Comparison of ENCODE assay signal across 22 cellular contexts in genomic region chr2:129907256-129907973, GRCh38.
"Had no signal": no experiment of that assay in that cellular context is flagged by ENCODE, and none has a peak within 500 bp of the region (broad histone marks: within the 10 kb centered on the region; RNA-seq: fewer than 3 reads in every experiment).

No MANE protein-coding gene starts in this region.

- H3K4me1 ChIP-seq: ascending aorta, gastroesophageal sphincter, psoas muscle, right atrium auricular region, spleen had no signal

- ATAC-seq: activated CD4-positive, CD25-positive, alpha-beta regulatory T cell treated with anti-CD3 and anti-CD28 coated beads, Interleukin-2, amount 50 U/mL, for 24 hours; activated naive CD4-positive, alpha-beta T cell treated with anti-CD3 and anti-CD28 coated beads, Interleukin-2, amount 50 U/mL, for 72 hours; activated T-helper 17 cell treated with anti-CD3 and anti-CD28 coated beads, Interleukin-2, amount 50 U/mL, for 72 hours; gastroesophageal sphincter; left cardiac atrium; psoas muscle had no signal

- H3K4me1 Mint-ChIP-seq: activated CD4-positive, alpha-beta memory T cell treated with anti-CD3 and anti-CD28 coated beads, Interleukin-2, amount 10 ng/mL, durations not matched to agents 7 days and 5 days; activated CD4-positive, alpha-beta T cell treated with anti-CD3 and anti-CD28 coated beads, Interleukin-2, amount 10 ng/mL, durations not matched to agents 24 days and 14 days; activated T-helper 17 cell treated with anti-CD3 and anti-CD28 coated beads, Interleukin-2, amount 50 U/mL, for 72 hours; central memory CD8-positive, alpha-beta T cell had no signal

- H3K27ac ChIP-seq: ascending aorta, gastroesophageal sphincter, psoas muscle, right atrium auricular region, spleen, thoracic aorta, VCaP had no signal

- H3K36me3 Mint-ChIP-seq: activated naive CD4-positive, alpha-beta T cell treated with anti-CD3 and anti-CD28 coated beads, Interleukin-2, amount 50 U/mL, for 72 hours had no signal

- H3K4me3 Mint-ChIP-seq: activated CD4-positive, alpha-beta memory T cell treated with anti-CD3 and anti-CD28 coated beads, Interleukin-2, amount 10 ng/mL, durations not matched to agents 7 days and 5 days; activated CD4-positive, alpha-beta T cell treated with anti-CD3 and anti-CD28 coated beads, Interleukin-2, amount 10 ng/mL, durations not matched to agents 24 days and 14 days; activated T-cell treated with anti-CD3 and anti-CD28 coated beads, Interleukin-2, amount 50 U/mL, for 24 hours; activated T-helper 17 cell treated with anti-CD3 and anti-CD28 coated beads, Interleukin-2, amount 50 U/mL, for 72 hours; central memory CD8-positive, alpha-beta T cell; endodermal cell; nephron progenitor cell; T-helper 2 cell treated with Interferon-gamma antibody and Interleukin-4, amounts not matched to agents 5 μg/mL and 100 μg/mL, for 36 hours had no signal

- H3K36me3 ChIP-seq: ascending aorta, gastroesophageal sphincter, right atrium auricular region, spleen, thoracic aorta had no signal

- H3K27ac Mint-ChIP-seq: activated CD4-positive, alpha-beta memory T cell treated with anti-CD3 and anti-CD28 coated beads, Interleukin-2, amount 10 ng/mL, durations not matched to agents 7 days and 5 days; activated CD4-positive, alpha-beta T cell treated with anti-CD3 and anti-CD28 coated beads, Interleukin-2, amount 10 ng/mL, durations not matched to agents 24 days and 14 days; activated naive CD4-positive, alpha-beta T cell treated with anti-CD3 and anti-CD28 coated beads, Interleukin-2, amount 50 U/mL, for 72 hours; activated T-cell treated with anti-CD3 and anti-CD28 coated beads, Interleukin-2, amount 50 U/mL, for 24 hours; activated T-helper 17 cell treated with anti-CD3 and anti-CD28 coated beads, Interleukin-2, amount 50 U/mL, for 72 hours; endodermal cell; nephron progenitor cell; T-helper 2 cell treated with Interferon-gamma antibody and Interleukin-4, amounts not matched to agents 5 μg/mL and 100 μg/mL, for 36 hours had no signal

- H3K4me3 ChIP-seq: ascending aorta, gastroesophageal sphincter, psoas muscle, right atrium auricular region, spleen, thoracic aorta had no signal

- H3K27me3 ChIP-seq: ascending aorta, right atrium auricular region had no signal

- H3K27me3 Mint-ChIP-seq: activated CD4-positive, alpha-beta memory T cell treated with anti-CD3 and anti-CD28 coated beads, Interleukin-2, amount 10 ng/mL, durations not matched to agents 7 days and 5 days; activated CD4-positive, alpha-beta T cell treated with anti-CD3 and anti-CD28 coated beads, Interleukin-2, amount 10 ng/mL, durations not matched to agents 24 days and 14 days; activated T-cell treated with anti-CD3 and anti-CD28 coated beads, Interleukin-2, amount 50 U/mL, for 24 hours had no signal

- H3K9me3 ChIP-seq: ascending aorta, gastroesophageal sphincter, psoas muscle, right atrium auricular region, spleen, thoracic aorta had no signal

- DNase-seq: activated CD4-positive, alpha-beta memory T cell treated with anti-CD3 and anti-CD28 coated beads, Interleukin-2, amount 10 ng/mL, durations not matched to agents 7 days and 5 days; activated CD4-positive, alpha-beta T cell treated with anti-CD3 and anti-CD28 coated beads, Interleukin-2, amount 10 ng/mL, durations not matched to agents 24 days and 14 days; activated T-cell treated with anti-CD3 and anti-CD28 coated beads, Interleukin-2, amount 50 U/mL, for 24 hours; hypothalamus; left cardiac atrium; mesenchymal stem cell; nephron progenitor cell; psoas muscle; spleen; stimulated activated CD4-positive, alpha-beta T cell treated with anti-CD3 and anti-CD28 coated beads, Interleukin-4, amount 100 ng/mL, for 1 hour; stimulated activated naive CD4-positive, alpha-beta T cell had no signal

- H3K9me3 Mint-ChIP-seq: activated CD4-positive, alpha-beta memory T cell treated with anti-CD3 and anti-CD28 coated beads, Interleukin-2, amount 10 ng/mL, durations not matched to agents 7 days and 5 days; activated CD4-positive, alpha-beta T cell treated with anti-CD3 and anti-CD28 coated beads, Interleukin-2, amount 10 ng/mL, durations not matched to agents 24 days and 14 days; activated naive CD4-positive, alpha-beta T cell treated with anti-CD3 and anti-CD28 coated beads, Interleukin-2, amount 50 U/mL, for 72 hours; activated T-cell treated with anti-CD3 and anti-CD28 coated beads, Interleukin-2, amount 50 U/mL, for 24 hours; activated T-helper 17 cell treated with anti-CD3 and anti-CD28 coated beads, Interleukin-2, amount 50 U/mL, for 72 hours; central memory CD8-positive, alpha-beta T cell; endodermal cell; nephron progenitor cell; T-helper 2 cell treated with Interferon-gamma antibody and Interleukin-4, amounts not matched to agents 5 μg/mL and 100 μg/mL, for 36 hours had no signal
